Comparison of ENCODE assay signal across 8 cellular contexts in the genomic region with DNA sequence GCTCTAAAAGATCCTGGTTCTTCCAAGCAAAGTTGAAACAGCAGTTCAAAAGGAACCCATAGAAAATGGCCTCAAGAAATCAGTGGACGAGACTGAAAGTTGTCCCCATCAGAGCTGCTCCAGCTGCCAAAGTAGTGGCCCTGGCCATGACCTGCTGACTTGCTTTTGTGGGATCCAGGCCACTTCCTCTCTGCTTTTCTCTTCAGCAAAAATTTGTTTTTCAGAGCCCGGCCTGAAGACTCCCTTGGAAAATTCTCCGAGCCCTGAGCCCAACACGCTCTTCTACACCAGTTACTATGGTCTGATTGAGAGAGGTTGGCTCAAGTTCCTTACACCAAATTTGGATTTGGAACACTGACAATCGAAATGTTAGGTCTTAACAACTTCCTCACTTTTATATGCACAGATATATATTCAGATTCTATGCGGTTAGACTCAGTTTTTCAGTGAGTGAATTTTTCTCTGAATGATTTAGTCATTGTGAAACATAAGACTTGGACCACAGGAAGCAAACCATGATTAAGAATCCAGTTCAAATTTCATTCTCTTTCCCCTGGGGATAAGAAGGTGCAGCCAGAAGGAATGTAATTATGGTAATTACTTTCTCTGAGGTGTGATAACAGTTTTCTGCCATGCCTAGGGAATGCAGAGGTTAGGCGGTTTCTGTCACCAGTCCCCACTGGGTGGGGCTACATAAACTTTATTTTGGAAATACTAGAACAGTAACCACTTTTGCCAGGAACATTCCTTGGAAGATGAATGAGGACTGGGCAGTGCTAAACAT.
A peak's percentile ranks its signal among the peaks of the same experiment; 100 is the strongest.
DNase-seq lines count a peak whose midpoint lies in the region; ATAC-seq and TF ChIP-seq lines count a peak whose summit lies in the region.

No MANE protein-coding gene starts in this region.

- intact Hi-C loops in activated CD4-positive, alpha-beta memory T cell treated with anti-CD3 and anti-CD28 coated beads for 36 hours (cut with micrococcal nuclease) = no loop called here

- DNase-seq in EH (ENCODE audit: low read depth) (peak; percentile 63), adipocyte (ENCODE audit: low read depth) (peak; percentile 79), lung (ENCODE audit: low spot score) (no peak), islet precursor cell (no peak), NCI-H1092 treated with DMSO at 0.1 percent for 48 hours (lab: John Stamatoyannopoulos, UW) (no peak)
- DNase-seq in activated CD4-positive, alpha-beta memory T cell treated with anti-CD3 and anti-CD28 coated beads for 36 hours = no peak

- peaks cover 16% of the 10 kb centered on the region for H3K4me1 Mint-ChIP-seq in activated CD4-positive, alpha-beta memory T cell treated with anti-CD3 and anti-CD28 coated beads for 36 hours (ENCODE audit: low read depth)

- no peaks in the 10 kb centered on the region for H3K27me3 ChIP-seq in adipocyte (replicated peaks; ENCODE audit: control insufficient read depth, insufficient read depth, low read length)
- H3K27me3 ChIP-seq in lung (ENCODE audit: control insufficient read depth, insufficient read depth) = no peaks in the 10 kb centered on the region

- H3K9ac ChIP-seq in adipocyte (ENCODE audit: low read length) = peak overlapping the region; percentile 42

- H3K27me3 Mint-ChIP-seq in activated CD4-positive, alpha-beta memory T cell treated with anti-CD3 and anti-CD28 coated beads for 36 hours = no peaks in the 10 kb centered on the region

- H3K36me3 ChIP-seq in adipocyte (ENCODE audit: control insufficient read depth, insufficient read depth, low read length, severe bottlenecking) = peaks cover 34% of the 10 kb centered on the region
- peaks cover 6 to 18% of the 10 kb centered on the region in 2 donors for H3K36me3 ChIP-seq in lung (ENCODE audit: control insufficient read depth in 2 of 2, insufficient read depth in 2 of 2, low read length in 2 of 2)

- H3K4me3 Mint-ChIP-seq in activated CD4-positive, alpha-beta memory T cell treated with anti-CD3 and anti-CD28 coated beads for 36 hours = no peak overlapping the region

- H3K4me1 ChIP-seq in adipocyte (ENCODE audit: control insufficient read depth, insufficient read depth, low read length) (peaks cover 55% of the 10 kb centered on the region), lung (ENCODE audit: control insufficient read depth in 2 of 2, insufficient read depth in 2 of 2, low read length in 2 of 2) (peaks cover 2 to 13% of the 10 kb centered on the region in 2 donors)

- H3K9me3 ChIP-seq in adipocyte (ENCODE audit: control insufficient read depth, low read length) (no peaks in the 10 kb centered on the region), lung (ENCODE audit: control insufficient read depth in 2 of 2, insufficient read depth in 1 of 2, low read length in 1 of 2) (no peaks in the 10 kb centered on the region)

- 69 to 83% methylated on average over 7 of the region's 7 CpGs for WGBS in lung, 2 donors

- peaks cover 16% of the 10 kb centered on the region for H3K36me3 Mint-ChIP-seq in activated CD4-positive, alpha-beta memory T cell treated with anti-CD3 and anti-CD28 coated beads for 36 hours

- no peak overlapping the region for H3K27ac Mint-ChIP-seq in activated CD4-positive, alpha-beta memory T cell treated with anti-CD3 and anti-CD28 coated beads for 36 hours

- H3K27ac ChIP-seq in lung (ENCODE audit: low read depth in 1 of 2, low read length in 1 of 2) = peak overlapping the region; percentile 59 to 72

- no peaks in the 10 kb centered on the region for H3K9me3 Mint-ChIP-seq in activated CD4-positive, alpha-beta memory T cell treated with anti-CD3 and anti-CD28 coated beads for 36 hours

- peak; percentile 53 for ATAC-seq in HG02642 (IDR thresholded peaks at IDR 0.05; ENCODE audit: poor library complexity, unreplicated experiment)
- ATAC-seq in lung (ENCODE audit: insufficient read depth, low FRiP score) = no peak
- no peak for ATAC-seq in HG02763 (IDR thresholded peaks at IDR 0.05; ENCODE audit: unreplicated experiment)

- POLR2A ChIA-PET in activated CD4-positive, alpha-beta memory T cell treated with anti-CD3 and anti-CD28 coated beads for 36 hours (lab: Charles Lee) = interaction anchor here (0.8 kb wide), 1 partner anchor 30 kb away, joined by 3 read pairs; no protein-coding TSS in a partner anchor

- H3K4me3 ChIP-seq in adipocyte (ENCODE audit: low read length) (peak overlapping the region; percentile 51), lung (no peak overlapping the region)

- no peak for TF ChIP-seq CTCF in lung (IDR thresholded peaks at IDR 0.05; ENCODE audit: control extremely low read depth, extremely low read depth)

- CTCF ChIA-PET in activated CD4-positive, alpha-beta memory T cell treated with anti-CD3 and anti-CD28 coated beads for 36 hours (lab: Charles Lee) = interaction anchor here (0.6 to 2.5 kb wide), 4 partner anchors 29 to 507 kb away, joined by 3 to 10 read pairs (median 6); no protein-coding TSS in a partner anchor

Comparison
In these comparisons a context has a peak if more than half of its experiments do, and no peak if none do; other contexts are left out.
1. DNase-seq: peak in EH (single experiment) and adipocyte (single experiment); none in lung (single experiment), activated CD4-positive, alpha-beta memory T cell treated with anti-CD3 and anti-CD28 coated beads for 36 hours (single experiment), islet precursor cell (single experiment) and NCI-H1092 treated with DMSO at 0.1 percent for 48 hours (single experiment).